ENCODE assay signal across 32 cellular contexts in genomic region chr10:84077728-84078127, GRCh38.
"Had no signal": no experiment of that assay in that cellular context is flagged by ENCODE, and none has a peak within 500 bp of the region (broad histone marks: within the 10 kb centered on the region; RNA-seq: fewer than 3 reads in every experiment).

No MANE protein-coding gene starts in this region.

- H3K27me3 ChIP-seq: adrenal gland, brain microvascular endothelial cell, esophagus squamous epithelium, gastroesophageal sphincter had no signal

- H3K27ac ChIP-seq: adrenal gland, brain microvascular endothelial cell, WERI-Rb-1 had no signal

- H3K27me3 Mint-ChIP-seq: activated B cell treated with CpG ODN at 0.5 μM for 24 hours had no signal

- H3K4me1 Mint-ChIP-seq: activated B cell treated with CpG ODN at 0.5 μM for 24 hours; activated naive CD4-positive, alpha-beta T cell treated with anti-CD3 and anti-CD28 coated beads, Interleukin-2, amount 50 U/mL, for 24 hours; activated naive CD8-positive, alpha-beta T cell treated with anti-CD3 and anti-CD28 coated beads, Interleukin-2, amount 50 U/mL, for 24 hours; activated T-helper 17 cell treated with anti-CD3 and anti-CD28 coated beads, Interleukin-2, amount 50 U/mL, for 72 hours; central memory CD8-positive, alpha-beta T cell; T-helper 17 cell had no signal

- DNase-seq: activated B cell treated with CpG ODN at 0.5 μM for 24 hours; activated CD4-positive, alpha-beta T cell treated with anti-CD3 and anti-CD28 coated beads for 48 hours; activated CD4-positive, alpha-beta T cell treated with anti-CD3 and anti-CD28 coated beads, Interleukin-2, amount 50 U/mL, for 1 hour; activated CD4-positive, alpha-beta T cell treated with anti-CD3 and anti-CD28 coated beads, Interleukin-2, amount 50 U/mL, for 48 hours; activated CD8-positive, alpha-beta memory T cell treated with anti-CD3 and anti-CD28 coated beads for 24 hours; activated CD8-positive, alpha-beta T cell treated with anti-CD3 and anti-CD28 coated beads for 36 hours; activated effector memory CD4-positive, alpha-beta T cell treated with Interleukin-2 at 50 U/mL for 16 hours; activated gamma-delta T cell treated with Interleukin-2 at 50 U/mL for 16 hours; activated naive CD4-positive, alpha-beta T cell treated with anti-CD3 and anti-CD28 coated beads for 36 hours; activated naive CD8-positive, alpha-beta T cell treated with anti-CD3 and anti-CD28 coated beads for 36 hours; activated naive CD8-positive, alpha-beta T cell treated with anti-CD3 and anti-CD28 coated beads, Interleukin-2, amount 50 U/mL, for 24 hours; activated T-cell treated with anti-CD3 and anti-CD28 coated beads, Interleukin-2, amount 50 U/mL, for 4 hours; adrenal gland; amygdala; aorta; brain microvascular endothelial cell; cortex of kidney; dermis blood vessel endothelial cell; effector CD4-positive, alpha-beta T cell; effector memory CD8-positive, alpha-beta T cell; erythroblast; esophagus squamous epithelium; T-helper 1 cell; T-helper 17 cell; T1000; WERI-Rb-1 had no signal

- H3K36me3 ChIP-seq: adrenal gland, brain microvascular endothelial cell, esophagus squamous epithelium, gastroesophageal sphincter, WERI-Rb-1 had no signal

- H3K9me3 ChIP-seq: adrenal gland, esophagus squamous epithelium, gastroesophageal sphincter had no signal

- H3K27ac Mint-ChIP-seq: activated B cell treated with CpG ODN at 0.5 μM for 24 hours; activated CD8-positive, alpha-beta T cell treated with anti-CD3 and anti-CD28 coated beads for 36 hours; activated naive CD4-positive, alpha-beta T cell treated with anti-CD3 and anti-CD28 coated beads for 36 hours; activated naive CD4-positive, alpha-beta T cell treated with anti-CD3 and anti-CD28 coated beads, Interleukin-2, amount 50 U/mL, for 24 hours; activated naive CD8-positive, alpha-beta T cell treated with anti-CD3 and anti-CD28 coated beads for 36 hours; activated naive CD8-positive, alpha-beta T cell treated with anti-CD3 and anti-CD28 coated beads, Interleukin-2, amount 50 U/mL, for 24 hours; activated T-helper 17 cell treated with anti-CD3 and anti-CD28 coated beads, Interleukin-2, amount 50 U/mL, for 72 hours; effector memory CD8-positive, alpha-beta T cell; T-helper 17 cell; T-helper 2 cell treated with Interferon-gamma antibody and Interleukin-4, amounts not matched to agents 5 μg/mL and 100 μg/mL, for 36 hours had no signal

- H3K9me3 Mint-ChIP-seq: activated B cell treated with CpG ODN at 0.5 μM for 24 hours; activated CD8-positive, alpha-beta T cell treated with anti-CD3 and anti-CD28 coated beads for 36 hours; activated naive CD4-positive, alpha-beta T cell treated with anti-CD3 and anti-CD28 coated beads for 36 hours; activated naive CD4-positive, alpha-beta T cell treated with anti-CD3 and anti-CD28 coated beads, Interleukin-2, amount 50 U/mL, for 24 hours; activated naive CD8-positive, alpha-beta T cell treated with anti-CD3 and anti-CD28 coated beads for 36 hours; activated naive CD8-positive, alpha-beta T cell treated with anti-CD3 and anti-CD28 coated beads, Interleukin-2, amount 50 U/mL, for 24 hours; activated T-cell treated with anti-CD3 and anti-CD28 coated beads, Interleukin-2, amount 50 U/mL, for 4 hours; activated T-helper 17 cell treated with anti-CD3 and anti-CD28 coated beads, Interleukin-2, amount 50 U/mL, for 72 hours; central memory CD8-positive, alpha-beta T cell; effector memory CD8-positive, alpha-beta T cell; T-helper 2 cell treated with Interferon-gamma antibody and Interleukin-4, amounts not matched to agents 5 μg/mL and 100 μg/mL, for 36 hours had no signal

- H3K4me3 Mint-ChIP-seq: activated B cell treated with CpG ODN at 0.5 μM for 24 hours; activated CD8-positive, alpha-beta T cell treated with anti-CD3 and anti-CD28 coated beads for 36 hours; activated naive CD4-positive, alpha-beta T cell treated with anti-CD3 and anti-CD28 coated beads for 36 hours; activated naive CD4-positive, alpha-beta T cell treated with anti-CD3 and anti-CD28 coated beads, Interleukin-2, amount 50 U/mL, for 24 hours; activated naive CD8-positive, alpha-beta T cell treated with anti-CD3 and anti-CD28 coated beads for 36 hours; activated naive CD8-positive, alpha-beta T cell treated with anti-CD3 and anti-CD28 coated beads, Interleukin-2, amount 50 U/mL, for 24 hours; activated T-cell treated with anti-CD3 and anti-CD28 coated beads, Interleukin-2, amount 50 U/mL, for 4 hours; activated T-helper 17 cell treated with anti-CD3 and anti-CD28 coated beads, Interleukin-2, amount 50 U/mL, for 72 hours; central memory CD8-positive, alpha-beta T cell; effector memory CD8-positive, alpha-beta T cell; T-helper 17 cell; T-helper 2 cell treated with Interferon-gamma antibody and Interleukin-4, amounts not matched to agents 5 μg/mL and 100 μg/mL, for 36 hours had no signal

- H3K4me3 ChIP-seq: adrenal gland, esophagus squamous epithelium, gastroesophageal sphincter had no signal

- H3K4me1 ChIP-seq: adrenal gland had no signal

- H3K36me3 Mint-ChIP-seq: activated naive CD4-positive, alpha-beta T cell treated with anti-CD3 and anti-CD28 coated beads, Interleukin-2, amount 50 U/mL, for 24 hours; activated naive CD8-positive, alpha-beta T cell treated with anti-CD3 and anti-CD28 coated beads for 36 hours had no signal

- ATAC-seq: activated CD4-positive, CD25-positive, alpha-beta regulatory T cell treated with anti-CD3 and anti-CD28 coated beads, Interleukin-2, amount 50 U/mL, for 24 hours; activated CD8-positive, alpha-beta T cell treated with anti-CD3 and anti-CD28 coated beads for 36 hours; activated naive CD8-positive, alpha-beta T cell treated with anti-CD3 and anti-CD28 coated beads, Interleukin-2, amount 50 U/mL, for 24 hours; activated T-cell treated with anti-CD3 and anti-CD28 coated beads, Interleukin-2, amount 50 U/mL, for 4 hours; activated T-helper 17 cell treated with anti-CD3 and anti-CD28 coated beads, Interleukin-2, amount 50 U/mL, for 72 hours; effector memory CD8-positive, alpha-beta T cell; gastroesophageal sphincter; T-helper 17 cell had no signal
